ENCODE assay signal across 2 cellular contexts in the genomic region with DNA sequence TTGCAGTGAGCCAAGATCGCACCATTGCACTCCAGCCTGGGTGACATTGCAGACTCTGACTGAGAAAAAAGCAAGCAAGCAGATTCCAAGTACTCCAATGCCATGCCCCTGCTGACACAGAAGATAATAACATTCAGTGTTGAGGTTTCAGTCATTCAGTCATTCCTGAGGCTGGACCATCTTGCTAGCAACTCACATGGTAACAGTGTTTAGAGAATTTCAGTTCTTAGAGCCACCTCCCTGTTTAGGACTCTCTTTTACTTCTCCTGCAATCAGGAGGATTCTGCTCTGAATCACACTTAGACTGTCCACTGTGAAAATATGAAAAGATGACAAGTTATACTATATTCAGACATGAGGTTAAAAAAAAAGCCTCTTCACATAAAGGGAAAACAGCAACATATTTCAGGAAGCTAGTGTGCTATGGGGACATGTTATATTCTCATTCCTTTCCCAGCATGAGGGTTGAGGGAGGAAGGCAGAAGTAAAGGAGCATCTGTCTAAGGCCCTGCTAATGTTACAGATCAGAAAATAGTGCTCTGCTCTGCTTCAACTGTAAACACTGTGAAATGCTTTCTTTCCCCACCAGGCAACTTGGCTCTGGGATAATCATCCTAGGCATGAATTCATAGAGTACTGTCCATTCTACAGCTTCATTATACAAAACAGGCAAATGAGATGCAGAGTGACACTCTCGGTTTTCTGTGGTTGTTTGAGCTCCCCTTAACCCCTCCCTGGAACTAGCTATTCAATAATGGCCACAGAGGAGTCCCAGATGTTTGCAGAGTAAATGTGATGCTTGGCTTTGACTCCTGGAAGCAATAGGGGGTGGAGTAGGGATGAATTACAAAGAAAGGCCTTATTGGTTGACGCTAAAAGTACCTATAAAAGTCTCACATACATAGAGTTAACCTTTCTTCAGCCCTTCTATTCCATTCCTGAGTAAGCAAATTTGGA.
TF ChIP-seq lines count a peak whose summit lies in the region.

No MANE protein-coding gene starts in this region.

TF ChIP-seq in HEK293, 187 proteins besides CTCF, POLR2A, EP300 and RAD21 (continued from another document):
- no peak for TF ChIP-seq ZNF521 (tag by site-specific recombination; IDR thresholded peaks at IDR 0.05)
- TF ChIP-seq ZNF585B (tag by site-specific recombination; IDR thresholded peaks at IDR 0.05), result no peak

TF ChIP-seq in SK-N-SH treated with all-trans-retinoic acid at 6 μM for 48 hours, 23 proteins besides CTCF, POLR2A, EP300 and RAD21 (continued from another document):
- TF ChIP-seq TCF4 (CRISPR knock-in tag; IDR thresholded peaks at IDR 0.05; ENCODE audit: borderline replicate concordance) (no peak), ESRRG (CRISPR knock-in tag; IDR thresholded peaks at IDR 0.05) (no peak), TOX (CRISPR knock-in tag; IDR thresholded peaks at IDR 0.05; ENCODE audit: borderline replicate concordance) (no peak), RARB (CRISPR knock-in tag; IDR thresholded peaks at IDR 0.05) (no peak), GLIS3 (CRISPR knock-in tag; IDR thresholded peaks at IDR 0.05) (no peak), BACH2 (CRISPR knock-in tag; IDR thresholded peaks at IDR 0.05; ENCODE audit: borderline replicate concordance) (no peak)
- TF ChIP-seq, protein P1, sequence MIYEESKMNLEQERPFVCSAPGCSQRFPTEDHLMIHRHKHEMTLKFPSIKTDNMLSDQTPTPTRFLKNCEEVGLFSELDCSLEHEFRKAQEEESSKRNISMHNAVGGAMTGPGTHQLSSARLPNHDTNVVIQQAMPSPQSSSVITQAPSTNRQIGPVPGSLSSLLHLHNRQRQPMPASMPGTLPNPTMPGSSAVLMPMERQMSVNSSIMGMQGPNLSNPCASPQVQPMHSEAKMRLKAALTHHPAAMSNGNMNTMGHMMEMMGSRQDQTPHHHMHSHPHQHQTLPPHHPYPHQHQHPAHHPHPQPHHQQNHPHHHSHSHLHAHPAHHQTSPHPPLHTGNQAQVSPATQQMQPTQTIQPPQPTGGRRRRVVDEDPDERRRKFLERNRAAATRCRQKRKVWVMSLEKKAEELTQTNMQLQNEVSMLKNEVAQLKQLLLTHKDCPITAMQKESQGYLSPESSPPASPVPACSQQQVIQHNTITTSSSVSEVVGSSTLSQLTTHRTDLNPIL (CRISPR knock-in tag; IDR thresholded peaks at IDR 0.05; ENCODE audit: low read depth), result no peak
- TF ChIP-seq, protein P2, sequence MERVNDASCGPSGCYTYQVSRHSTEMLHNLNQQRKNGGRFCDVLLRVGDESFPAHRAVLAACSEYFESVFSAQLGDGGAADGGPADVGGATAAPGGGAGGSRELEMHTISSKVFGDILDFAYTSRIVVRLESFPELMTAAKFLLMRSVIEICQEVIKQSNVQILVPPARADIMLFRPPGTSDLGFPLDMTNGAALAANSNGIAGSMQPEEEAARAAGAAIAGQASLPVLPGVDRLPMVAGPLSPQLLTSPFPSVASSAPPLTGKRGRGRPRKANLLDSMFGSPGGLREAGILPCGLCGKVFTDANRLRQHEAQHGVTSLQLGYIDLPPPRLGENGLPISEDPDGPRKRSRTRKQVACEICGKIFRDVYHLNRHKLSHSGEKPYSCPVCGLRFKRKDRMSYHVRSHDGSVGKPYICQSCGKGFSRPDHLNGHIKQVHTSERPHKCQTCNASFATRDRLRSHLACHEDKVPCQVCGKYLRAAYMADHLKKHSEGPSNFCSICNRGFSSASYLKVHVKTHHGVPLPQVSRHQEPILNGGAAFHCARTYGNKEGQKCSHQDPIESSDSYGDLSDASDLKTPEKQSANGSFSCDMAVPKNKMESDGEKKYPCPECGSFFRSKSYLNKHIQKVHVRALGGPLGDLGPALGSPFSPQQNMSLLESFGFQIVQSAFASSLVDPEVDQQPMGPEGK (CRISPR knock-in tag; IDR thresholded peaks at IDR 0.05; ENCODE audit: borderline replicate concordance), result no peak
- TF ChIP-seq, protein P3, sequence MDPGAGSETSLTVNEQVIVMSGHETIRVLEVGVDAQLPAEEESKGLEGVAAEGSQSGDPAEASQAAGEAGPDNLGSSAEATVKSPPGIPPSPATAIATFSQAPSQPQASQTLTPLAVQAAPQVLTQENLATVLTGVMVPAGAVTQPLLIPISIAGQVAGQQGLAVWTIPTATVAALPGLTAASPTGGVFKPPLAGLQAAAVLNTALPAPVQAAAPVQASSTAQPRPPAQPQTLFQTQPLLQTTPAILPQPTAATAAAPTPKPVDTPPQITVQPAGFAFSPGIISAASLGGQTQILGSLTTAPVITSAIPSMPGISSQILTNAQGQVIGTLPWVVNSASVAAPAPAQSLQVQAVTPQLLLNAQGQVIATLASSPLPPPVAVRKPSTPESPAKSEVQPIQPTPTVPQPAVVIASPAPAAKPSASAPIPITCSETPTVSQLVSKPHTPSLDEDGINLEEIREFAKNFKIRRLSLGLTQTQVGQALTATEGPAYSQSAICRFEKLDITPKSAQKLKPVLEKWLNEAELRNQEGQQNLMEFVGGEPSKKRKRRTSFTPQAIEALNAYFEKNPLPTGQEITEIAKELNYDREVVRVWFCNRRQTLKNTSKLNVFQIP (CRISPR knock-in tag; IDR thresholded peaks at IDR 0.05; ENCODE audit: borderline replicate concordance, low read depth), result no peak
